ENCODE assay signal across 9 cellular contexts in genomic region chr13:73000027-73000674, GRCh38. TPM values are rescaled to one million over a fixed set of nuclear protein-coding genes. Genes with fewer than 3 reads are reported as not detected.
DNase-seq lines count a peak whose midpoint lies in the region; ATAC-seq, FAIRE-seq and TF ChIP-seq lines count a peak whose summit lies in the region.
"Had no signal": no experiment of that assay in that cellular context is flagged by ENCODE, and none has a peak within 500 bp of the region (broad histone marks: within the 10 kb centered on the region; RNA-seq: fewer than 3 reads in every experiment).

No MANE protein-coding gene starts in this region.

- DNase-seq in NCI-H510A treated with DMSO at 0.1 percent for 48 hours (lab: John Stamatoyannopoulos, UW) (peak; percentile 11), NCI-H510A (lab: John Stamatoyannopoulos, UW) (no peak), NCI-H748 treated with DMSO at 0.1 percent for 48 hours (lab: John Stamatoyannopoulos, UW) (peak; percentile 67), esophagus squamous epithelium (lab: John Stamatoyannopoulos, UW) (no peak), H54 (ENCODE audit: insufficient read length, low spot score) (no peak)
- no peak for DNase-seq in naive thymus-derived CD8-positive, alpha-beta T cell

- H3K4me1 Mint-ChIP-seq in naive thymus-derived CD8-positive, alpha-beta T cell = no peaks in the 10 kb centered on the region
- H3K4me1 Mint-ChIP-seq: B cell had no signal

- H3K27ac Mint-ChIP-seq in naive thymus-derived CD8-positive, alpha-beta T cell = peak overlapping the region in 1 of 10 donors; percentile 1
- H3K27ac Mint-ChIP-seq: B cell had no signal

- ATAC-seq in HG02623 (IDR thresholded peaks at IDR 0.05; ENCODE audit: unreplicated experiment) = peak; percentile 84
- ATAC-seq in naive thymus-derived CD8-positive, alpha-beta T cell = no peak
- ATAC-seq in HG02970 (IDR thresholded peaks at IDR 0.05; ENCODE audit: low FRiP score, unreplicated experiment) = no peak

- peaks cover 0 to 26% (median 0%) of the 10 kb centered on the region in 3 donors for H3K36me3 ChIP-seq in esophagus squamous epithelium

- TF ChIP-seq POLR2A in esophagus squamous epithelium (IDR thresholded peaks at IDR 0.05) (no peak), H54 (IDR thresholded peaks at IDR 0.05; ENCODE audit: low read depth, low read length) (no peak)

- no peak overlapping the region for H3K4me3 Mint-ChIP-seq in naive thymus-derived CD8-positive, alpha-beta T cell
- H3K4me3 Mint-ChIP-seq: B cell had no signal

- no peaks in the 10 kb centered on the region for H3K9me3 Mint-ChIP-seq in naive thymus-derived CD8-positive, alpha-beta T cell

- intact Hi-C loops in esophagus squamous epithelium (cut with DNase I) = no loop called here

- H3K27ac ChIP-seq in esophagus squamous epithelium = peak overlapping the region; percentile 18 to 79 (median 44)

- POLR2A ChIA-PET in naive thymus-derived CD8-positive, alpha-beta T cell (lab: Charles Lee) = no interaction called here

- H3K27me3 Mint-ChIP-seq in naive thymus-derived CD8-positive, alpha-beta T cell = no peaks in the 10 kb centered on the region
- H3K27me3 Mint-ChIP-seq: B cell had no signal

- H3K4me3 ChIP-seq in esophagus squamous epithelium = no peak overlapping the region

- 53 to 54% methylated on average over 4 of the region's 4 CpGs for WGBS in esophagus squamous epithelium, 2 donors

- no peaks in the 10 kb centered on the region for H3K9me3 ChIP-seq in esophagus squamous epithelium

- no peaks in the 10 kb centered on the region for H3K27me3 ChIP-seq in esophagus squamous epithelium

- no peak for FAIRE-seq in H54 (lab: Jason Lieb, UNC)

- peaks cover 5 to 64% (median 13%) of the 10 kb centered on the region in 3 donors for H3K36me3 Mint-ChIP-seq in naive thymus-derived CD8-positive, alpha-beta T cell

- TF ChIP-seq CTCF in esophagus squamous epithelium (IDR thresholded peaks at IDR 0.05) = peak in 1 of 6 experiments; percentile 12

- H3K4me1 ChIP-seq in esophagus squamous epithelium = peaks cover 0 to 33% (median 4%) of the 10 kb centered on the region in 3 donors

RNA-seq across cellular contexts. Expression of gene KLF5, which starts 58.7 kb away (rescaled TPM):
- 100 to 1,000 TPM; 181 to 271 (median 230) TPM for total RNA-seq in esophagus squamous epithelium
- 1 to 10 TPM; 4.7 to 5.3 TPM for total RNA-seq in naive thymus-derived CD8-positive, alpha-beta T cell
- polyA plus RNA-seq in naive thymus-derived CD8-positive, alpha-beta T cell = 1 to 10 TPM in 1 of 3 donors, under 1 TPM in 2; 0.44 to 1.1 (median 0.61) TPM

Comparison
In these comparisons a context has a peak if more than half of its experiments do, and no peak if none do; other contexts are left out.
1. DNase-seq: peak in NCI-H510A treated with DMSO at 0.1 percent for 48 hours (single experiment) and NCI-H748 treated with DMSO at 0.1 percent for 48 hours (single experiment); none in NCI-H510A (single experiment), esophagus squamous epithelium (single experiment), naive thymus-derived CD8-positive, alpha-beta T cell (0 of 10) and H54 (single experiment).
2. RNA of gene KLF5, which starts 58.7 kb away (total RNA-seq): 181 to 271 TPM in esophagus squamous epithelium; 4.7 to 5.3 TPM in naive thymus-derived CD8-positive, alpha-beta T cell; every median in the first group is over 10 times any median in the second.